In the genomic region with DNA sequence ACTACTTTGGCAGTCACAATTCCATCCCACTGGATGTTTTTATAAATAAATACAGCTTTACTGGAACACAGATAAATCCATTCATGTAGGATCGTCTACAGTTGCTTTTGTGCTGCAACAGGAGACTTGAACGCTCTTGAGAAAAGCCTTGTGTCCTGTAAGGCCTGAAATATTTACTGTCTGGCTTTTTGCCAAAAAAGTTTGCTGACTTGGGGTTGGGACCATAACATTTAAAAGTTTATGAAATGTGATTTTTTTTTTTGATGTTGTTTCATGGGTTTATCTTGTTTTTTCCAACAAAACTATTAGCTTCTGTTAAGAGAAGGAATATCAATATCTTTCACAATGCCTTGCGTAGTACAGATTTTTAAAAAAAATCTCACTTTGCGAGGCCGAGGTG, we compare ENCODE assay signal across 8 cellular contexts.
"Had no signal": no experiment of that assay in that cellular context is flagged by ENCODE, and none has a peak within 500 bp of the region (broad histone marks: within the 10 kb centered on the region; RNA-seq: fewer than 3 reads in every experiment).

No MANE protein-coding gene starts in this region.

- H3K4me3 ChIP-seq: GM12878 had no signal

- DNase-seq: GDM1, GF-D8 had no signal

- ATAC-seq: GM12878 had no signal

- FAIRE-seq: G401.6, GM12878, GM12891, GM12892, GM18507, GM19239 had no signal
